1 cellular context compared by ENCODE assay signal in the genomic region with DNA sequence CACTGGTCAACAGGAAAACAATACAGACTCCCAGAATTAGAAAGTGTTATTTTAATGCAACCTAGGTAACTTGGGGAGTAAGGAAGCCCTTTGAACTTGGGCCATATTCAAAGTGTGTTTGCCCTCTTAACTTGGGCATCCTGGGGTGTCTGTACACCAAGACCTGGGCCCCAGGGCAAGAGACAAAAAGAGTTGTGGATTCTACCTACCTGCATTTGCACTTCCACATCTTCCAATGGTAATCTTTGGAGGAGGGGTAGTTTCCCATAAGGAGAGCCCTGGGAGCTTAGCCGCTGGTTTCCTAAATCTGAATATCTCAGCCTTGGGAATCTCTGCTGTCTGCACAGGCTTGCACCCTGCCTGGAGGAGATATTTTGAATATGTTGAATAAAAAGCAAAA.
TF ChIP-seq lines count a peak whose summit lies in the region.

No MANE protein-coding gene starts in this region.

TF ChIP-seq in WTC11, 78 proteins besides CTCF, POLR2A, EP300 and RAD21:
- TF ChIP-seq, protein P1, sequence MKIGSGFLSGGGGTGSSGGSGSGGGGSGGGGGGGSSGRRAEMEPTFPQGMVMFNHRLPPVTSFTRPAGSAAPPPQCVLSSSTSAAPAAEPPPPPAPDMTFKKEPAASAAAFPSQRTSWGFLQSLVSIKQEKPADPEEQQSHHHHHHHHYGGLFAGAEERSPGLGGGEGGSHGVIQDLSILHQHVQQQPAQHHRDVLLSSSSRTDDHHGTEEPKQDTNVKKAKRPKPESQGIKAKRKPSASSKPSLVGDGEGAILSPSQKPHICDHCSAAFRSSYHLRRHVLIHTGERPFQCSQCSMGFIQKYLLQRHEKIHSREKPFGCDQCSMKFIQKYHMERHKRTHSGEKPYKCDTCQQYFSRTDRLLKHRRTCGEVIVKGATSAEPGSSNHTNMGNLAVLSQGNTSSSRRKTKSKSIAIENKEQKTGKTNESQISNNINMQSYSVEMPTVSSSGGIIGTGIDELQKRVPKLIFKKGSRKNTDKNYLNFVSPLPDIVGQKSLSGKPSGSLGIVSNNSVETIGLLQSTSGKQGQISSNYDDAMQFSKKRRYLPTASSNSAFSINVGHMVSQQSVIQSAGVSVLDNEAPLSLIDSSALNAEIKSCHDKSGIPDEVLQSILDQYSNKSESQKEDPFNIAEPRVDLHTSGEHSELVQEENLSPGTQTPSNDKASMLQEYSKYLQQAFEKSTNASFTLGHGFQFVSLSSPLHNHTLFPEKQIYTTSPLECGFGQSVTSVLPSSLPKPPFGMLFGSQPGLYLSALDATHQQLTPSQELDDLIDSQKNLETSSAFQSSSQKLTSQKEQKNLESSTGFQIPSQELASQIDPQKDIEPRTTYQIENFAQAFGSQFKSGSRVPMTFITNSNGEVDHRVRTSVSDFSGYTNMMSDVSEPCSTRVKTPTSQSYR (CRISPR knock-in tag; IDR thresholded peaks at IDR 0.05), result 0 out of 2 replicates have a peak, but pooled peaks have one; percentile 49
- TF ChIP-seq TEAD1 (CRISPR knock-in tag; IDR thresholded peaks at IDR 0.05), result peak; percentile 54; the same call in 1 of the 2 replicates
- TF ChIP-seq, protein P2, sequence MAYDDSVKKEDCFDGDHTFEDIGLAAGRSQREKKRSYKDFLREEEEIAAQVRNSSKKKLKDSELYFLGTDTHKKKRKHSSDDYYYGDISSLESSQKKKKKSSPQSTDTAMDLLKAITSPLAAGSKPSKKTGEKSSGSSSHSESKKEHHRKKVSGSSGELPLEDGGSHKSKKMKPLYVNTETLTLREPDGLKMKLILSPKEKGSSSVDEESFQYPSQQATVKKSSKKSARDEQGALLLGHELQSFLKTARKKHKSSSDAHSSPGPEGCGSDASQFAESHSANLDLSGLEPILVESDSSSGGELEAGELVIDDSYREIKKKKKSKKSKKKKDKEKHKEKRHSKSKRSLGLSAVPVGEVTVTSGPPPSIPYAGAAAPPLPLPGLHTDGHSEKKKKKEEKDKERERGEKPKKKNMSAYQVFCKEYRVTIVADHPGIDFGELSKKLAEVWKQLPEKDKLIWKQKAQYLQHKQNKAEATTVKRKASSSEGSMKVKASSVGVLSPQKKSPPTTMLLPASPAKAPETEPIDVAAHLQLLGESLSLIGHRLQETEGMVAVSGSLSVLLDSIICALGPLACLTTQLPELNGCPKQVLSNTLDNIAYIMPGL (CRISPR knock-in tag; IDR thresholded peaks at IDR 0.05), result no peak
- TF ChIP-seq, protein P3, sequence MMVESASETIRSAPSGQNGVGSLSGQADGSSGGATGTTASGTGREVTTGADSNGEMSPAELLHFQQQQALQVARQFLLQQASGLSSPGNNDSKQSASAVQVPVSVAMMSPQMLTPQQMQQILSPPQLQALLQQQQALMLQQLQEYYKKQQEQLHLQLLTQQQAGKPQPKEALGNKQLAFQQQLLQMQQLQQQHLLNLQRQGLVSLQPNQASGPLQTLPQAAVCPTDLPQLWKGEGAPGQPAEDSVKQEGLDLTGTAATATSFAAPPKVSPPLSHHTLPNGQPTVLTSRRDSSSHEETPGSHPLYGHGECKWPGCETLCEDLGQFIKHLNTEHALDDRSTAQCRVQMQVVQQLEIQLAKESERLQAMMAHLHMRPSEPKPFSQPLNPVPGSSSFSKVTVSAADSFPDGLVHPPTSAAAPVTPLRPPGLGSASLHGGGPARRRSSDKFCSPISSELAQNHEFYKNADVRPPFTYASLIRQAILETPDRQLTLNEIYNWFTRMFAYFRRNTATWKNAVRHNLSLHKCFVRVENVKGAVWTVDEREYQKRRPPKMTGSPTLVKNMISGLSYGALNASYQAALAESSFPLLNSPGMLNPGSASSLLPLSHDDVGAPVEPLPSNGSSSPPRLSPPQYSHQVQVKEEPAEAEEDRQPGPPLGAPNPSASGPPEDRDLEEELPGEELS (CRISPR knock-in tag; IDR thresholded peaks at IDR 0.05), result peak; percentile 44; the same call in 1 of the 2 replicates
- TF ChIP-seq, protein P4, sequence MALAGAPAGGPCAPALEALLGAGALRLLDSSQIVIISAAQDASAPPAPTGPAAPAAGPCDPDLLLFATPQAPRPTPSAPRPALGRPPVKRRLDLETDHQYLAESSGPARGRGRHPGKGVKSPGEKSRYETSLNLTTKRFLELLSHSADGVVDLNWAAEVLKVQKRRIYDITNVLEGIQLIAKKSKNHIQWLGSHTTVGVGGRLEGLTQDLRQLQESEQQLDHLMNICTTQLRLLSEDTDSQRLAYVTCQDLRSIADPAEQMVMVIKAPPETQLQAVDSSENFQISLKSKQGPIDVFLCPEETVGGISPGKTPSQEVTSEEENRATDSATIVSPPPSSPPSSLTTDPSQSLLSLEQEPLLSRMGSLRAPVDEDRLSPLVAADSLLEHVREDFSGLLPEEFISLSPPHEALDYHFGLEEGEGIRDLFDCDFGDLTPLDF (CRISPR knock-in tag; IDR thresholded peaks at IDR 0.05), result no peak
- no peak for TF ChIP-seq FOXJ3 (CRISPR knock-in tag; IDR thresholded peaks at IDR 0.05; ENCODE audit: borderline replicate concordance)
